ENCODE assay signal across 11 cellular contexts in the genomic region with DNA sequence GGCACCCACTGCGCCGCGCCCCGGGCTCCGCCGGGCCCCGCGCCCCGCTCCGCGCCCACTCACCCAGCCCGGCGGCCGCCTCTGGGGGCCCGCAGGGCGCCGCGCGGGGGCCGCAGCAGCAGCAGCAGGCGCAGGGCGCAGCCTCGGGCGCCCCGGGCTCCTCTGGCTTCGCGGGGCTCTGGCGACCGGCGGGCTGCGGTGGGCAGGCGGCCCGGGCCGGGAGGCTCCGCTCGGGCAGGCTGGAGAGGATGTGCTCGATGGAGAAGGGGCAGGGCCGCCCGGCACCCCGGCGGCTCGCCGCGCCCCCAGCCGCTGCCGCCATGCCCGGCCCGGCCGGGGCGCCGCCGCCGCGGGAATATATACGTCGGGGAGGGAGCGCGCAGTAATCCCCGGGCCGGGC. TPM values are rescaled to one million over a fixed set of nuclear protein-coding genes. Genes with fewer than 3 reads are reported as not detected.
DNase-seq lines count a peak whose midpoint lies in the region; FAIRE-seq and TF ChIP-seq lines count a peak whose summit lies in the region.
"Had no signal": no experiment of that assay in that cellular context is flagged by ENCODE, and none has a peak within 500 bp of the region (broad histone marks: within the 10 kb centered on the region; RNA-seq: fewer than 3 reads in every experiment).

A gene with protein sequence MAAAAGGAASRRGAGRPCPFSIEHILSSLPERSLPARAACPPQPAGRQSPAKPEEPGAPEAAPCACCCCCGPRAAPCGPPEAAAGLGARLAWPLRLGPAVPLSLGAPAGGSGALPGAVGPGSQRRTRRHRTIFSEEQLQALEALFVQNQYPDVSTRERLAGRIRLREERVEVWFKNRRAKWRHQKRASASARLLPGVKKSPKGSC (minus strand): TSS at position 331 of the 400 bp plus-strand sequence. CDS start 9 bp downstream, at position 322.

- no peak within 1 kb of the TSS for H3K23ac ChIP-seq in H1 (ENCODE audit: insufficient read length)

- WGBS in H1 (ENCODE audit: extremely low coverage in 1 of 2, insufficient coverage in 1 of 2, insufficient read length in 1 of 2, insufficient replicate concordance in 2 of 2, low coverage in 1 of 2, low lambda C conversion rate in 2 of 2, missing lambda C conversion rate in 1 of 2), 2 experiments = 8% methylated on average over 15 of the region's 60 CpGs; no CpG with 5 or more reads in 1 of the 2 experiments

- DNase-seq in CD4-positive, alpha-beta memory T cell = no peak
- peak in 1 of 2 experiments; percentile 55 for DNase-seq in H1 (ENCODE audit: low read depth in 1 of 2, low spot score in 2 of 2)
- peak; percentile 79 for DNase-seq in osteoblast (ENCODE audit: insufficient read length, low spot score, missing footprints)
- DNase-seq in SHP77 (lab: John Stamatoyannopoulos, UW) = no peak
- DNase-seq in SKM-1 (lab: John Stamatoyannopoulos, UW; ENCODE audit: unreplicated experiment) = no peak
- no peak for DNase-seq in NCI-H2227 treated with DMSO at 0.1 percent for 48 hours (lab: John Stamatoyannopoulos, UW)
- no peak for DNase-seq in activated effector memory CD4-positive, alpha-beta T cell treated with anti-CD3 and anti-CD28 coated beads, Interleukin-2, amount 50 U/mL, for 16 hours

- H3K9me3 Mint-ChIP-seq in CD4-positive, alpha-beta memory T cell = peaks cover 0 to 11% (median under 1%) of the 10 kb centered on the region in 8 donors

- no peak within 1 kb of the TSS for H2BK15ac ChIP-seq in H1 (ENCODE audit: low read length)

- TF ChIP-seq RAD21 in H1 (IDR thresholded peaks at IDR 0.05 in 1 of 2, conservative IDR thresholded peaks at IDR 0.05 in 1 of 2; ENCODE audit: low read depth in 2 of 2, low read length in 2 of 2) = no peak

- peak within 1 kb of the TSS; percentile 75; the same call in 1 of the 2 replicates for H2BK12ac ChIP-seq in H1 (ENCODE audit: low read depth, low read length)

- no peaks in the 10 kb centered on the region for H3K4me1 ChIP-seq in CD4-positive, alpha-beta memory T cell (ENCODE audit: insufficient read depth, low read length)
- H3K4me1 ChIP-seq in HEK293 (ENCODE audit: control insufficient read depth, insufficient read depth, low read length) = no peaks in the 10 kb centered on the region
- H3K4me1 ChIP-seq in H1 (replicated peaks in 1 of 4; ENCODE audit: control insufficient read depth in 3 of 4, insufficient read depth in 4 of 4, low read length in 3 of 4) = peaks cover 0 to 7% (median 5%) of the 10 kb centered on the region in 4 experiments; a peak in 5 of 7 replicates
- no peaks in the 10 kb centered on the region for H3K4me1 ChIP-seq in osteoblast (ENCODE audit: insufficient read depth, low read length)

- H2AFZ ChIP-seq in H1 (ENCODE audit: low read length) (peak within 1 kb of the TSS; percentile 65; the same call in 1 of the 2 replicates), osteoblast (ENCODE audit: low read length) (no peak within 1 kb of the TSS)

- FAIRE-seq in H1 (lab: Jason Lieb, UNC) = no peak

- H3K27ac ChIP-seq in CD4-positive, alpha-beta memory T cell (ENCODE audit: low read depth, low read length) = no peak within 1 kb of the TSS
- no peak within 1 kb of the TSS for H3K27ac ChIP-seq in HEK293 (ENCODE audit: extremely low read depth, low read depth, low read length)
- no peak within 1 kb of the TSS for H3K27ac ChIP-seq in H1 (ENCODE audit: low read depth, low read length)
- no peak within 1 kb of the TSS for H3K27ac ChIP-seq in osteoblast (ENCODE audit: low read depth, low read length)

- TF ChIP-seq CTCF in HEK293 (tag by site-specific recombination; IDR thresholded peaks at IDR 0.05) (no peak), H1 (IDR thresholded peaks at IDR 0.05; ENCODE audit: control extremely low read depth in 1 of 3, insufficient read depth in 1 of 3, low read depth in 1 of 3, low read length in 3 of 3) (no peak), osteoblast (IDR thresholded peaks at IDR 0.05; ENCODE audit: extremely low read depth, low read depth, low read length) (no peak)

- H3K14ac ChIP-seq in H1 (ENCODE audit: insufficient read length) = no peak within 1 kb of the TSS

- H3K4me3 ChIP-seq in CD4-positive, alpha-beta memory T cell (ENCODE audit: low read length in 2 of 2) = peak within 1 kb of the TSS in 1 of 2 donors; percentile 14
- peak within 1 kb of the TSS; percentile 7; the same call in 1 of the 2 replicates for H3K4me3 ChIP-seq in HEK293 (ENCODE audit: low read depth, low read length)
- H3K4me3 ChIP-seq in H1 (ENCODE audit: extremely low read depth in 1 of 4, insufficient read depth in 2 of 4, low read depth in 3 of 4, low read length in 4 of 4) = peak within 1 kb of the TSS; percentile 3 to 53 (median 14); a peak in 7 of 8 replicates
- H3K4me3 ChIP-seq in osteoblast (ENCODE audit: insufficient read depth, low read length) = no peak within 1 kb of the TSS

- no peak within 1 kb of the TSS for H4K91ac ChIP-seq in H1 (replicated peaks; ENCODE audit: insufficient read length, low read length)

- H4K5ac ChIP-seq in H1 (ENCODE audit: insufficient read length, low read depth, low read length) = no peak within 1 kb of the TSS

- no peaks in the 10 kb centered on the region for H3K79me1 ChIP-seq in H1 (ENCODE audit: low read depth, low read length)

- H3K79me2 ChIP-seq in H1 (ENCODE audit: control insufficient read depth in 1 of 2, insufficient read depth in 2 of 2, low read length in 2 of 2) (no peaks in the 10 kb centered on the region), osteoblast (ENCODE audit: insufficient read depth, low read length) (no peaks in the 10 kb centered on the region)

- H4K8ac ChIP-seq in H1 (ENCODE audit: extremely low read depth, insufficient read depth, low read length) = peak within 1 kb of the TSS; percentile 85

- no peak for TF ChIP-seq POLR2A in H1 (IDR thresholded peaks at IDR 0.05; ENCODE audit: control extremely low read depth in 1 of 2, low read depth in 2 of 2, low read length in 2 of 2)

- H3K9me3 ChIP-seq in CD4-positive, alpha-beta memory T cell (ENCODE audit: control insufficient read depth in 1 of 2, low read length in 2 of 2) = no peaks in the 10 kb centered on the region
- H3K9me3 ChIP-seq in HEK293 (ENCODE audit: control insufficient read depth, insufficient read depth, low read depth, low read length) (no peaks in the 10 kb centered on the region), H1 (ENCODE audit: insufficient read depth in 2 of 2, low read depth in 1 of 2, low read length in 1 of 2) (0 out of 4 replicates have a peak, but pooled peaks cover 0 to 6% of the 10 kb centered on the region in 2 experiments), osteoblast (ENCODE audit: low read depth, low read length) (no peaks in the 10 kb centered on the region)

- H3K18ac ChIP-seq in H1 (ENCODE audit: extremely low read depth, low read length) = no peak within 1 kb of the TSS; the same call in 1 of the 2 replicates

- H2BK5ac ChIP-seq in H1 (ENCODE audit: low read depth, low read length) = no peak within 1 kb of the TSS

- H3K4ac ChIP-seq in H1 (replicated peaks; ENCODE audit: insufficient read length, low read depth, low read length) = no peak within 1 kb of the TSS

- POLR2A ChIA-PET in CD4-positive, alpha-beta memory T cell (lab: Charles Lee; ENCODE audit: partially characterized antibody) = no interaction called here
- POLR2A ChIA-PET in HEK293 (lab: Yijun Ruan, JAX) (no interaction called here), H1 (lab: Charles Lee; ENCODE audit: partially characterized antibody) (interaction anchor here (2.0 kb wide), 1 partner anchor 9 kb away, joined by 4 read pairs; no protein-coding TSS in a partner anchor)

- H2BK120ac ChIP-seq in H1 (replicated peaks; ENCODE audit: low read depth, low read length) = no peak within 1 kb of the TSS

- H3K27ac Mint-ChIP-seq in CD4-positive, alpha-beta memory T cell = peak within 1 kb of the TSS in 1 of 7 donors; percentile 73

- H3K36me3 Mint-ChIP-seq in CD4-positive, alpha-beta memory T cell = no peaks in the 10 kb centered on the region

- H3K4me3 Mint-ChIP-seq in CD4-positive, alpha-beta memory T cell = peak within 1 kb of the TSS; percentile 59 to 83 (median 74)

- CTCF ChIA-PET in CD4-positive, alpha-beta memory T cell (lab: Charles Lee; ENCODE audit: partially characterized antibody) = no interaction called here
- CTCF ChIA-PET in HEK293 (lab: Yijun Ruan, JAX) = no interaction called here
- CTCF ChIA-PET in H1 (lab: Charles Lee; ENCODE audit: partially characterized antibody) = no interaction called here

- H2AK5ac ChIP-seq in H1 (ENCODE audit: low read depth, low read length) = no peak within 1 kb of the TSS

- peaks cover 27 to 33% of the 10 kb centered on the region in 2 donors for H3K27me3 Mint-ChIP-seq in CD4-positive, alpha-beta memory T cell

- H3K4me2 ChIP-seq in H1 (ENCODE audit: insufficient read depth in 1 of 2, low read depth in 2 of 2, low read length in 2 of 2) (peak within 1 kb of the TSS; percentile 40 to 71), osteoblast (ENCODE audit: insufficient read depth, low read length) (no peak within 1 kb of the TSS)

- no peaks in the 10 kb centered on the region for H3K36me3 ChIP-seq in CD4-positive, alpha-beta memory T cell (ENCODE audit: insufficient read depth, low read length)
- H3K36me3 ChIP-seq in HEK293 (ENCODE audit: control insufficient read depth in 2 of 2, insufficient read depth in 1 of 2, low read length in 2 of 2) = no peaks in the 10 kb centered on the region
- H3K36me3 ChIP-seq in H1 (ENCODE audit: control insufficient read depth in 2 of 4, insufficient read depth in 4 of 4, low read length in 3 of 4) = peaks cover 0 to 12% (median 0%) of the 10 kb centered on the region in 4 experiments; a peak in 1 of 8 replicates
- no peaks in the 10 kb centered on the region for H3K36me3 ChIP-seq in osteoblast (ENCODE audit: insufficient read depth, low read length)

- H3K9ac ChIP-seq in H1 (replicated peaks in 1 of 4; ENCODE audit: extremely low read depth in 1 of 4, low read depth in 3 of 4, low read length in 3 of 4) = no peak within 1 kb of the TSS; a peak in 1 of 7 replicates

- no peak for TF ChIP-seq EP300 in H1 (IDR thresholded peaks at IDR 0.05; ENCODE audit: borderline replicate concordance in 1 of 2, low read depth in 2 of 2, low read length in 2 of 2)

- peaks cover 23% of the 10 kb centered on the region for H3K27me3 ChIP-seq in CD4-positive, alpha-beta memory T cell (ENCODE audit: insufficient read depth, low read length)
- H3K27me3 ChIP-seq in H1 (replicated peaks in 1 of 4; ENCODE audit: control insufficient read depth in 3 of 4, extremely low read depth in 1 of 4, insufficient read depth in 3 of 4, low read length in 3 of 4) (peaks cover 52 to 71% (median 62%) of the 10 kb centered on the region in 4 experiments), osteoblast (ENCODE audit: insufficient read depth, low read length) (peaks cover 56% of the 10 kb centered on the region)

- H4K20me1 ChIP-seq in H1 (replicated peaks in 1 of 2; ENCODE audit: control insufficient read depth in 1 of 2, insufficient read depth in 2 of 2, low read length in 2 of 2) (peaks cover 2 to 12% of the 10 kb centered on the region in 2 experiments), osteoblast (ENCODE audit: insufficient read depth, low read length) (no peaks in the 10 kb centered on the region)

- no peak within 1 kb of the TSS for H2BK20ac ChIP-seq in H1 (ENCODE audit: low read length)

- H3K4me1 Mint-ChIP-seq in CD4-positive, alpha-beta memory T cell = peaks cover 5 to 18% (median 11%) of the 10 kb centered on the region in 4 donors

- no peak within 1 kb of the TSS for H3K56ac ChIP-seq in H1 (replicated peaks; ENCODE audit: insufficient read length, low read depth, low read length)

- H3K23me2 ChIP-seq in H1 (ENCODE audit: low read depth, low read length) = peaks cover 7% of the 10 kb centered on the region; the same call in 1 of the 2 replicates

- intact Hi-C loops in CD4-positive, alpha-beta memory T cell (cut with micrococcal nuclease) = no loop called here

RNA-seq across cellular contexts. Expression of the gene that starts here (rescaled TPM):
- total RNA-seq in CD4-positive, alpha-beta memory T cell = not detected
- not detected for polyA plus RNA-seq in CD4-positive, alpha-beta memory T cell
- 0.42 and 0.48 TPM in 2 replicates for total RNA-seq in H1 (2021; fragmentation: NEBNext Ultra II Directional; extraction: Animal tissue kit (Norgen Biotek cat#: 25700))
- 0.17 and 0.19 TPM in 2 replicates for polyA plus RNA-seq in H1 (2011; rRNA removed)
- polyA plus RNA-seq in H1 (2011; cell fraction: cytosol; rRNA removed) = 0.08 TPM
- polyA plus RNA-seq in H1 (2011; cell fraction: nucleus; rRNA removed) = not detected
- 0.31 TPM in 2 of 4 replicates, not detected in the others for polyA plus RNA-seq in H1 (2012, experiment 1 of 2)
- not detected for polyA plus RNA-seq in H1 (2012, experiment 2 of 2)
- polyA plus RNA-seq in H1 (2013, experiment 1 of 2) = 0.04 TPM
- polyA plus RNA-seq in H1 (2013, experiment 2 of 2) = 0.09 TPM
- polyA minus RNA-seq in H1 (2011; rRNA and poly(A)+ RNA removed) = not detected in 2 replicates
- polyA minus RNA-seq in H1 (2011; cell fraction: cytosol; rRNA and poly(A)+ RNA removed) = not detected
- polyA minus RNA-seq in H1 (2011; cell fraction: nucleus; rRNA and poly(A)+ RNA removed) = not detected
- not detected in 2 replicates for total RNA-seq in osteoblast
- total RNA-seq: epithelial cell of proximal tubule, HT-29, mononuclear cell had no signal

Comparison
In these comparisons a context has a peak if more than half of its experiments do, and no peak if none do; other contexts are left out.
1. Peak in DNase-seq in osteoblast; RNA of the gene not detected or under 1 TPM.